16 cellular contexts compared by ENCODE assay signal in genomic region chr10:50917486-50917885, GRCh38. TPM values are rescaled to one million over a fixed set of nuclear protein-coding genes. Genes with fewer than 3 reads are reported as not detected.
DNase-seq lines count a peak whose midpoint lies in the region; ATAC-seq and TF ChIP-seq lines count a peak whose summit lies in the region.
"Had no signal": no experiment of that assay in that cellular context is flagged by ENCODE, and none has a peak within 500 bp of the region (broad histone marks: within the 10 kb centered on the region; RNA-seq: fewer than 3 reads in every experiment).

No MANE protein-coding gene starts in this region.

- H4K8ac ChIP-seq in mesenchymal stem cell (ENCODE audit: low read length) = no peak overlapping the region

- H3K9me3 Mint-ChIP-seq in CD4-positive, alpha-beta T cell = peaks cover 5% of the 10 kb centered on the region

- no peak overlapping the region for H3K14ac ChIP-seq in mesenchymal stem cell (ENCODE audit: low read length in 2 of 2)

- no peaks in the 10 kb centered on the region for H3K36me3 ChIP-seq in mesenchymal stem cell (ENCODE audit: control insufficient read depth in 1 of 2, insufficient read depth in 2 of 2, low read depth in 1 of 2, low read length in 2 of 2)
- H3K36me3 ChIP-seq: heart right ventricle, stomach had no signal

- H2BK5ac ChIP-seq in mesenchymal stem cell (ENCODE audit: low read depth, low read length, poor library complexity, severe bottlenecking) = no peak overlapping the region

- intact Hi-C loops in CD4-positive, alpha-beta T cell (cut with DNase I, micrococcal nuclease) = no loop called here

- no peak overlapping the region for H3K4me3 ChIP-seq in choroid plexus epithelial cell (ENCODE audit: low read depth, low read length)
- no peak overlapping the region for H3K4me3 ChIP-seq in mesenchymal stem cell (ENCODE audit: insufficient read depth in 1 of 2, low read depth in 1 of 2, low read length in 2 of 2)
- H3K4me3 ChIP-seq: heart right ventricle, stomach had no signal

- H3K23ac ChIP-seq in mesenchymal stem cell (ENCODE audit: low read length in 2 of 2) = no peak overlapping the region

- H3K4me1 Mint-ChIP-seq in CD4-positive, alpha-beta T cell (ENCODE audit: low read depth) = no peaks in the 10 kb centered on the region
- H3K4me1 Mint-ChIP-seq: central memory CD8-positive, alpha-beta T cell had no signal

- no peak overlapping the region for H2BK12ac ChIP-seq in mesenchymal stem cell (ENCODE audit: low read length in 2 of 2)

- peak; percentile 60 for DNase-seq in EH (ENCODE audit: low read depth)
- DNase-seq in NCI-H226 = peak; percentile 63
- DNase-seq in choroid plexus epithelial cell (ENCODE audit: low read depth) = peak; percentile 78
- DNase-seq in mesenchymal stem cell = peak; percentile 6
- no peak for DNase-seq in CD4-positive, alpha-beta T cell
- DNase-seq in D341Med (ENCODE audit: low spot score) = no peak
- no peak for DNase-seq in pons (ENCODE audit: low spot score)
- DNase-seq: C1 segment of cervical spinal cord; heart right ventricle; NCI-H2081; NCI-H526 treated with DMSO at 0.1 percent for 48 hours; posterior cingulate gyrus; stimulated activated CD4-positive, alpha-beta T cell treated with anti-CD3 and anti-CD28 coated beads, Interleukin-12 subunit alpha, Interleukin-12 subunit beta, amount 100 ng/mL, for 4 hours; stomach had no signal

- no peaks in the 10 kb centered on the region for H3K4me1 ChIP-seq in mesenchymal stem cell (ENCODE audit: control insufficient read depth, insufficient read depth, low read depth, low read length)

- H3K4me3 Mint-ChIP-seq in CD4-positive, alpha-beta T cell = no peak overlapping the region
- H3K4me3 Mint-ChIP-seq: central memory CD8-positive, alpha-beta T cell had no signal

- no peak overlapping the region for H4K91ac ChIP-seq in mesenchymal stem cell (ENCODE audit: low read length)

- H3K79me1 ChIP-seq in mesenchymal stem cell (replicated peaks; ENCODE audit: low read length, poor library complexity, severe bottlenecking) = no peaks in the 10 kb centered on the region

- H2AK5ac ChIP-seq in mesenchymal stem cell (ENCODE audit: low read length, severe bottlenecking) = no peak overlapping the region

- no peak overlapping the region for H3K27ac Mint-ChIP-seq in CD4-positive, alpha-beta T cell

- H3K27me3 ChIP-seq in mesenchymal stem cell (ENCODE audit: control insufficient read depth in 1 of 2, insufficient read depth in 1 of 2, low read length in 2 of 2) = no peaks in the 10 kb centered on the region
- H3K27me3 ChIP-seq in CD4-positive, alpha-beta T cell (ENCODE audit: control insufficient read depth, insufficient read depth, low read length) = no peaks in the 10 kb centered on the region
- H3K27me3 ChIP-seq: heart right ventricle, stomach had no signal

- H3K18ac ChIP-seq in mesenchymal stem cell (ENCODE audit: low read depth in 1 of 2, low read length in 2 of 2) = no peak overlapping the region

- no peak overlapping the region for H3K27ac ChIP-seq in mesenchymal stem cell (ENCODE audit: low read length, poor library complexity, severe bottlenecking)
- H3K27ac ChIP-seq in CD4-positive, alpha-beta T cell (ENCODE audit: low read depth, low read length) = no peak overlapping the region
- H3K27ac ChIP-seq: heart right ventricle, stomach had no signal

- no peak overlapping the region for H3K9ac ChIP-seq in mesenchymal stem cell (ENCODE audit: low read length)

- no peak overlapping the region for H2AFZ ChIP-seq in mesenchymal stem cell (ENCODE audit: low read depth, low read length)

- no peak overlapping the region for H3K4me2 ChIP-seq in mesenchymal stem cell (ENCODE audit: low read length, poor library complexity, severe bottlenecking)

- H3K27me3 Mint-ChIP-seq in CD4-positive, alpha-beta T cell = peaks cover 6% of the 10 kb centered on the region

- POLR2A ChIA-PET in CD4-positive, alpha-beta T cell (lab: Charles Lee) = interaction anchor here (0.8 kb wide), 1 partner anchor 12 kb away, joined by 3 read pairs; no protein-coding TSS in a partner anchor

- no peak overlapping the region for H2BK15ac ChIP-seq in mesenchymal stem cell (ENCODE audit: low read depth, poor library complexity, severe bottlenecking)

- H3K4ac ChIP-seq in mesenchymal stem cell (ENCODE audit: low read depth in 1 of 2, low read length in 2 of 2) = no peak overlapping the region

- TF ChIP-seq CTCF in choroid plexus epithelial cell (conservative IDR thresholded peaks at IDR 0.05; ENCODE audit: low read depth, low read length) = no peak
- TF ChIP-seq CTCF in CD4-positive, alpha-beta T cell (IDR thresholded peaks at IDR 0.05) = no peak

- CTCF ChIA-PET in CD4-positive, alpha-beta T cell (lab: Charles Lee) = no interaction called here

- no peaks in the 10 kb centered on the region for H3K36me3 Mint-ChIP-seq in CD4-positive, alpha-beta T cell (ENCODE audit: low read depth)

- no peak overlapping the region for H2BK120ac ChIP-seq in mesenchymal stem cell (ENCODE audit: low read depth, low read length)

- no peaks in the 10 kb centered on the region for H3K9me3 ChIP-seq in mesenchymal stem cell (ENCODE audit: control insufficient read depth, low read length)
- no peaks in the 10 kb centered on the region for H3K9me3 ChIP-seq in CD4-positive, alpha-beta T cell (ENCODE audit: control insufficient read depth, low read length)
- H3K9me3 ChIP-seq: stomach had no signal

- ATAC-seq in CD4-positive, alpha-beta T cell (ENCODE audit: poor library complexity) = no peak
- ATAC-seq in HG02938 (IDR thresholded peaks at IDR 0.05; ENCODE audit: unreplicated experiment) = no peak

RNA-seq across cellular contexts. Expression of gene A1CF, which starts 32.1 kb away (rescaled TPM):
- not detected for polyA plus RNA-seq in mesenchymal stem cell (2013, experiment 1 of 2)
- not detected for polyA plus RNA-seq in mesenchymal stem cell (2013, experiment 2 of 2)
- total RNA-seq in CD4-positive, alpha-beta T cell = not detected
- total RNA-seq: heart right ventricle had no signal
- polyA plus RNA-seq: heart right ventricle had no signal

Comparison
In these comparisons a context has a peak if more than half of its experiments do, and no peak if none do; other contexts are left out.
1. DNase-seq: peak in EH (single experiment), NCI-H226 (single experiment), choroid plexus epithelial cell (single experiment) and mesenchymal stem cell (single experiment); none in CD4-positive, alpha-beta T cell (0 of 10), D341Med (single experiment) and pons (single experiment).